9 cellular contexts compared by ENCODE assay signal in the genomic region with DNA sequence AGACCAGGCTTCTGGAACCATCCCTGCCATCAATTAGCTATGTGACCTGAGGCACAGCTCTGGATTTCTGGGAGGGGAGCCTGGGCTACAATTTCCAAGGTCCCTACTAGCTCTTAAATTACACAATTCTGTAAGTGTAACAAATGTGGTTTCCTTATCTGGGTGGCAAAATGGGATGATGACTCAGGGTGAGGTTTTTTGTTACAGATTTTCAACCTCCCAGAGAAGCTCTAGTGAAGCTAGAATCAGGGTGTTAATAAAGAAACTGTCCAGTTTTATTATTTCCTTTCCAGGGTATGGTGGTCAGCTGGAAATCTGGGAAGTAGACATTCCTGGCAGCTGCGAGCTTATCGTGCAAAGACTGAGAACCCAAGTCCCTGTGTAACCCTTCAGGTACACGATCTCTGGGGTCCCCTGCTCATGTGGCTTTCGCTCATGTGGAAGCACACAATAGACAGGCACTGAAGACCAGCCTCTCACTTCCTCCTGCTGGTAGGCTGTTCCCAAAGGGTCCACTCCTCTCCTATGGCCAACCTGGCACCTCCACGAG. TPM values are rescaled to one million over a fixed set of nuclear protein-coding genes. Genes with fewer than 3 reads are reported as not detected.
DNase-seq lines count a peak whose midpoint lies in the region; ATAC-seq, FAIRE-seq and TF ChIP-seq lines count a peak whose summit lies in the region.
"Had no signal": no experiment of that assay in that cellular context is flagged by ENCODE, and none has a peak within 500 bp of the region (broad histone marks: within the 10 kb centered on the region; RNA-seq: fewer than 3 reads in every experiment).

No MANE protein-coding gene starts in this region.

- no peak for FAIRE-seq in bronchial epithelial cell (lab: Jason Lieb, UNC)

- H3K4me3 Mint-ChIP-seq in nephron progenitor cell, result no peak overlapping the region

- H3K9me3 ChIP-seq in PC-9 (ENCODE audit: insufficient read depth, low read depth), result no peaks in the 10 kb centered on the region

- intact Hi-C loops in PC-9 (cut with micrococcal nuclease; ENCODE audit: unreplicated experiment), result no loop called here

- no TSS peak for BruUV-seq in PC-9 (replicated peaks; lab: Mats Ljungman, UMichigan)

- peaks cover 16% of the 10 kb centered on the region for H3K4me1 Mint-ChIP-seq in nephron progenitor cell

- peaks cover 31% of the 10 kb centered on the region for H3F3A ChIP-seq in PC-9 (ENCODE audit: insufficient read depth, low read depth)

- H3K4me1 ChIP-seq in PC-9 (replicated peaks; ENCODE audit: insufficient read depth), result peaks cover 36% of the 10 kb centered on the region

- no peaks in the 10 kb centered on the region for H3K27me3 ChIP-seq in PC-9 (ENCODE audit: insufficient read depth, low read depth)
- H3K27me3 ChIP-seq in bronchial epithelial cell (ENCODE audit: control insufficient read depth, insufficient read depth, low read length), result no peaks in the 10 kb centered on the region

- TF ChIP-seq CTCF in PC-9 (conservative IDR thresholded peaks at IDR 0.05), result no peak
- TF ChIP-seq CTCF in bronchial epithelial cell (IDR thresholded peaks at IDR 0.05; ENCODE audit: insufficient read depth, low read length, severe bottlenecking), result no peak
- no peak for TF ChIP-seq CTCF in nephron progenitor cell (IDR thresholded peaks at IDR 0.05)

- no peak overlapping the region for H2AFZ ChIP-seq in PC-9

- H3K36me3 ChIP-seq in PC-9 (ENCODE audit: low read depth) (no peaks in the 10 kb centered on the region), bronchial epithelial cell (ENCODE audit: control insufficient read depth, insufficient read depth, low read length) (peaks cover 2% of the 10 kb centered on the region)

- ATAC-seq in GM19023 (IDR thresholded peaks at IDR 0.05; ENCODE audit: unreplicated experiment) (no peak), GM18870 (IDR thresholded peaks at IDR 0.05; ENCODE audit: unreplicated experiment) (no peak), HG03432 (IDR thresholded peaks at IDR 0.05; ENCODE audit: unreplicated experiment) (no peak)

- H3K9me3 Mint-ChIP-seq in nephron progenitor cell, result no peaks in the 10 kb centered on the region

- peak overlapping the region; percentile 71 for H3K27ac ChIP-seq in PC-9
- H3K27ac ChIP-seq: SK-N-MC had no signal

- peaks cover 6% of the 10 kb centered on the region for H3K27me3 Mint-ChIP-seq in nephron progenitor cell (ENCODE audit: low read depth, poor library complexity)

- no peaks in the 10 kb centered on the region for H3K9me2 ChIP-seq in PC-9 (ENCODE audit: insufficient read depth)

- H3K4me3 ChIP-seq in PC-9, result 0 out of 2 replicates have a peak overlapping the region, but pooled peaks have one; percentile 5
- no peak overlapping the region for H3K4me3 ChIP-seq in bronchial epithelial cell (ENCODE audit: low read depth, low read length)
- H3K4me3 ChIP-seq: SK-N-MC had no signal

- peaks cover 4% of the 10 kb centered on the region for H3K36me3 Mint-ChIP-seq in nephron progenitor cell (ENCODE audit: low read depth)

- peak overlapping the region; percentile 15 for H3K27ac Mint-ChIP-seq in nephron progenitor cell

- CTCF ChIA-PET in PC-9 (lab: Charles Lee), result interaction anchor here (0.6 kb wide), 1 partner anchor 126 kb away, joined by 4 read pairs; a partner anchor contains a TSS

- H3K4me2 ChIP-seq in PC-9, result peak overlapping the region; percentile 64

- POLR2A ChIA-PET in PC-9 (lab: Charles Lee; ENCODE audit: unreplicated experiment), result no interaction called here

- DNase-seq in GF-D8 (lab: John Stamatoyannopoulos, UW) (peak; percentile 74), PC-9 (peak; percentile 27 to 72), bronchial epithelial cell (ENCODE audit: low read depth) (peak; percentile 83), nephron progenitor cell (no peak), NCI-H1436 (lab: John Stamatoyannopoulos, UW) (no peak)

- no peaks in the 10 kb centered on the region for H4K20me1 ChIP-seq in PC-9 (ENCODE audit: insufficient read depth)

- H3K79me2 ChIP-seq in PC-9 (ENCODE audit: low read depth), result no peaks in the 10 kb centered on the region

RNA-seq across cellular contexts. Expression of a gene that starts 7.3 kb away (rescaled TPM):
- 11.3 and 12.3 TPM in 2 replicates for total RNA-seq in PC-9 (2021)
- total RNA-seq in bronchial epithelial cell, result 7.9 and 22.9 TPM in 2 replicates

RNA-seq across cellular contexts. Expression of a gene that starts 36.6 kb away (rescaled TPM):
- total RNA-seq in PC-9 (2021) (9.9 and 10.8 TPM in 2 replicates), bronchial epithelial cell (5.8 and 8.7 TPM in 2 replicates)

RNA-seq across cellular contexts. Expression of a gene that starts 36.7 kb away (rescaled TPM):
- total RNA-seq in PC-9 (2021), result 12.2 and 17.1 TPM in 2 replicates
- total RNA-seq in bronchial epithelial cell, result 6.3 and 8.4 TPM in 2 replicates

Comparison
In these comparisons a context has a peak if more than half of its experiments do, and no peak if none do; other contexts are left out.
1. DNase-seq: peak in GF-D8 (single experiment), PC-9 (2 of 2) and bronchial epithelial cell (single experiment); none in nephron progenitor cell (single experiment) and NCI-H1436 (single experiment).